15 cellular contexts compared by ENCODE assay signal in the genomic region with DNA sequence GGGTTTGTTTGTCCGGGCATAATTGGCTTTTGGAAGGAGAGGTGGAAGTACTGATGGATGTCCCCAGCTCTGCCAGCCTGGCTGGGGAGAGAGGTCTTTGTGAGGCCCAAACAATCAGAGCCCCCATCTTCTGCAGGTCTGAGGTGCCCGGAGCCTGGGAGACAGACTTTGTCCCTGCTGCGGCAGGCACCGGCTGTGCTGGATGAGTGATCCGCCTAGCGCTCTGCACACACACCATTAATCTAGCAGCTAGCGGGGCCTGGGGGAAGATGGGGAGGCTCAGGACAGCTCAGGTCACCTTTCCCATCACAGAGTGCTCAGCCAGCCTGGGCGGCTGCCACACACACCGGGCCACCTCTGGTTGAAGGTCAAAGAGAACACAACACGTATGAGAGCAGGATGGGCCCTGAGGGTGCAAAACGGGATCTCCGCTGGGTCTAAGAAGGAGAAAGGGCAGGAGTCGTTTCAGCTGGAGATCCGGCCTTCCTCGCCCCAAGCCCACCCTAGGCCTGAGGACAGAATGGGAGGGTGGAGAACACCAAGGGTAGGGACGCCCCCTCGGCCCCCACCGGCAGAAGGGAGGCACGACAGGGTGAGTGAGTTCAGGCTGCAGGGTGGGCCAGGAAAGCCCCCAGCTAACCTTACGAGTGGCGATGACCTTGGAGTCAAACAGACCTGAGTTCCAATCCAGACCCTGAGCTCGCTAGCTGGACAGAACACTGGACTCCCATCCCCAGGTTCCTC.
"Had no signal": no experiment of that assay in that cellular context is flagged by ENCODE, and none has a peak within 500 bp of the region (broad histone marks: within the 10 kb centered on the region; RNA-seq: fewer than 3 reads in every experiment).

No MANE protein-coding gene starts in this region.

- H3K4me1 Mint-ChIP-seq: activated CD4-positive, alpha-beta T cell treated with anti-CD3 and anti-CD28 coated beads, Interleukin-2, amount 10 ng/mL, durations not matched to agents 7 days and 5 days; activated naive CD4-positive, alpha-beta T cell treated with anti-CD3 and anti-CD28 coated beads, Interleukin-2, amount 50 U/mL, for 24 hours had no signal

- H3K4me3 ChIP-seq: cardiac muscle cell, esophagus muscularis mucosa, ovary, stomach, testis had no signal

- H3K27ac ChIP-seq: cardiac muscle cell, esophagus muscularis mucosa, ovary, stomach, testis had no signal

- H3K9me3 ChIP-seq: ovary, testis had no signal

- H3K36me3 ChIP-seq: cardiac muscle cell, esophagus muscularis mucosa, ovary, stomach had no signal

- FAIRE-seq: islet of Langerhans, TTC549 had no signal

- H3K27me3 ChIP-seq: ovary, testis had no signal

- H3K4me3 Mint-ChIP-seq: activated CD4-positive, alpha-beta T cell treated with anti-CD3 and anti-CD28 coated beads, Interleukin-2, amount 10 ng/mL, durations not matched to agents 7 days and 5 days; activated naive CD4-positive, alpha-beta T cell treated with anti-CD3 and anti-CD28 coated beads, Interleukin-2, amount 50 U/mL, for 24 hours; activated T-cell treated with anti-CD3 and anti-CD28 coated beads, Interleukin-2, amount 50 U/mL, for 4 hours; neural crest cell had no signal

- H3K27ac Mint-ChIP-seq: activated CD4-positive, alpha-beta T cell treated with anti-CD3 and anti-CD28 coated beads, Interleukin-2, amount 10 ng/mL, durations not matched to agents 7 days and 5 days; activated naive CD4-positive, alpha-beta T cell treated with anti-CD3 and anti-CD28 coated beads, Interleukin-2, amount 50 U/mL, for 24 hours had no signal

- ATAC-seq: activated T-cell treated with anti-CD3 and anti-CD28 coated beads, Interleukin-2, amount 50 U/mL, for 4 hours had no signal

- H3K4me1 ChIP-seq: stomach had no signal

- H3K9me3 Mint-ChIP-seq: activated CD4-positive, alpha-beta T cell treated with anti-CD3 and anti-CD28 coated beads, Interleukin-2, amount 10 ng/mL, durations not matched to agents 7 days and 5 days; activated naive CD4-positive, alpha-beta T cell treated with anti-CD3 and anti-CD28 coated beads, Interleukin-2, amount 50 U/mL, for 24 hours; neural crest cell had no signal

- DNase-seq: activated CD4-positive, alpha-beta T cell treated with anti-CD3 and anti-CD28 coated beads, Interleukin-2, amount 10 ng/mL, durations not matched to agents 7 days and 5 days; activated CD4-positive, CD25-positive, alpha-beta regulatory T cell; activated effector memory CD4-positive, alpha-beta T cell treated with anti-CD3 and anti-CD28 coated beads, Interleukin-2, amount 50 U/mL, for 16 hours; activated T-cell treated with anti-CD3 and anti-CD28 coated beads, Interleukin-2, amount 50 U/mL, for 4 hours; ovary; stimulated activated CD4-positive, alpha-beta T cell treated with anti-CD3 and anti-CD28 coated beads, Interleukin-2, amount 100 ng/mL, for 24 hours; stomach; SW 1271; testis had no signal
